ENCODE assay signal across 9 cellular contexts in the genomic region with DNA sequence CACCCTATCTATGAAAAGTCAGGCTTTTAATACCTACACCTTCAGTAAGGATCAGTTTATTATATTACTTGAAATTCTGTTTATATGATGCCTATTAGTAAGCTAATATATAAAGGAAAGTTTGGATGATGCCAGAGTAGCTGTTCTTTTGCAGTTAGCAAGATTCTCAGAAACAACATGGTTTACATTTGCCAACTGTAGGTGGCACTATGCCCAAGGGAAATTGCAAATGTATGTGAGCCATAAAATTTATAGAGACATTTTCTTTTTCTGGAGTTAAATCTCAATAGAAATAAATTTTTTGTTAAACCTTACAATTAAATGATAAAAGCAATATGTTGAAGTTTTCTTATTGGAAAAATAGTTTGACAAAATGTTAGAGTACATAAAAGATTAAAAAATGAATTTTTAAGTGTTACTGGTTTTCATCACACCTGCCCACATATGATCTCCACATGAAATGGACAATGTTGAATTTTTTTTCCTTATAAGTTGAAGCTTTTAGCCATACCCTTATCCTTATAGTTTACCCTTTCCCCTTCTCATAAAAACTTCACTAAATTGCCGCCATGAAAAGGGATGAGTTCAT. TPM values are rescaled to one million over a fixed set of nuclear protein-coding genes. Genes with fewer than 3 reads are reported as not detected.
DNase-seq lines count a peak whose midpoint lies in the region; ATAC-seq, FAIRE-seq and TF ChIP-seq lines count a peak whose summit lies in the region.
"Had no signal": no experiment of that assay in that cellular context is flagged by ENCODE, and none has a peak within 500 bp of the region (broad histone marks: within the 10 kb centered on the region; RNA-seq: fewer than 3 reads in every experiment).

No MANE protein-coding gene starts in this region.

- H3K9me3 ChIP-seq in OCI-LY3 (ENCODE audit: insufficient read depth, low read length) (no peaks in the 10 kb centered on the region), adrenal gland (replicated peaks in 1 of 3) (no peaks in the 10 kb centered on the region)

- H3K27ac ChIP-seq in OCI-LY3 (ENCODE audit: low read length) (no peak overlapping the region), adrenal gland (no peak overlapping the region)

- H3K4me3 ChIP-seq in OCI-LY3 (ENCODE audit: low read length): no peak overlapping the region
- no peak overlapping the region for H3K4me3 ChIP-seq in adrenal gland

- FAIRE-seq in D721Med (lab: Jason Lieb, UNC): no peak
- peak; percentile 92 for FAIRE-seq in islet of Langerhans (lab: Jason Lieb, UNC)

- TF ChIP-seq CTCF in D721Med (IDR thresholded peaks at IDR 0.05; ENCODE audit: insufficient read depth, missing control alignments) (peak; percentile 77), OCI-LY3 (IDR thresholded peaks at IDR 0.05; ENCODE audit: low read depth, low read length) (peak; percentile 57), adrenal gland (IDR thresholded peaks at IDR 0.05) (peak in 5 of 6 experiments; percentile 36 to 62 (median 57))

- no peak for DNase-seq in D721Med (ENCODE audit: insufficient read length, low spot score)
- DNase-seq in HPDE6-E6E7 (ENCODE audit: extremely low spot score): peak; percentile 14
- peak; percentile 28 to 63 (median 43) for DNase-seq in adrenal gland
- peak; percentile 6 for DNase-seq in stimulated activated CD8-positive, alpha-beta memory T cell treated with anti-CD3 and anti-CD28 coated beads, Interleukin-4, amount 100 ng/mL, for 24 hours (ENCODE audit: low read depth)

- H3K4me2 ChIP-seq in OCI-LY3 (ENCODE audit: low read length): no peak overlapping the region

- no peaks in the 10 kb centered on the region for H3K27me3 ChIP-seq in OCI-LY3 (ENCODE audit: low read depth, low read length)
- H3K27me3 ChIP-seq in adrenal gland: no peaks in the 10 kb centered on the region

- TF ChIP-seq POLR2A in adrenal gland (IDR thresholded peaks at IDR 0.05): no peak

- H3K36me3 ChIP-seq in OCI-LY3 (replicated peaks; ENCODE audit: low read depth, low read length) (no peaks in the 10 kb centered on the region), adrenal gland (replicated peaks in 1 of 2) (no peaks in the 10 kb centered on the region)

- H2AFZ ChIP-seq in OCI-LY3 (ENCODE audit: low read depth, low read length): no peak overlapping the region

- intact Hi-C loops in adrenal gland (cut with DNase I): loop anchor here (5.0 to 10.0 kb wide), 2 partner anchors 295 to 297 kb away; partner anchors contain the start of genes GLMN (in 1 of the 2) and RPAP2 (in 1 of the 2)

- no peaks in the 10 kb centered on the region for H4K20me1 ChIP-seq in OCI-LY3 (ENCODE audit: insufficient read depth, low read length)

- H3K79me2 ChIP-seq in OCI-LY3 (ENCODE audit: low read length): no peaks in the 10 kb centered on the region

- H3K9ac ChIP-seq in OCI-LY3 (ENCODE audit: low read length): no peak overlapping the region

- ATAC-seq in HG02870 (IDR thresholded peaks at IDR 0.05; ENCODE audit: unreplicated experiment): no peak
- no peak for ATAC-seq in GM18867 (IDR thresholded peaks at IDR 0.05; ENCODE audit: unreplicated experiment)

- no peaks in the 10 kb centered on the region for H3K4me1 ChIP-seq in OCI-LY3 (ENCODE audit: low read length)
- H3K4me1 ChIP-seq in adrenal gland (replicated peaks in 1 of 2): no peaks in the 10 kb centered on the region

- WGBS in adrenal gland, 4 donors: 80 to 95% (median 83%) methylated on average over 1 of the region's 1 CpG

RNA-seq across cellular contexts. Expression of gene EPHX4, which starts 32.1 kb away (rescaled TPM):
- total RNA-seq in adrenal gland: under 1 TPM in 5 of 8 donors, not detected in 3; 0.39 to 0.54 (median 0.50) TPM
- 1 to 10 TPM in 1 of 3 donors, under 1 TPM in 2; 0.17 to 1.2 (median 0.64) TPM for polyA plus RNA-seq in adrenal gland

RNA-seq across cellular contexts. Expression of gene BRDT, which starts 48.5 kb away (rescaled TPM):
- total RNA-seq in adrenal gland: not detected
- not detected for polyA plus RNA-seq in adrenal gland
- total RNA-seq: activated CD8-positive, alpha-beta memory T cell treated with anti-CD3 and anti-CD28 coated beads for 36 hours had no signal
